8 cellular contexts compared by ENCODE assay signal in the genomic region with DNA sequence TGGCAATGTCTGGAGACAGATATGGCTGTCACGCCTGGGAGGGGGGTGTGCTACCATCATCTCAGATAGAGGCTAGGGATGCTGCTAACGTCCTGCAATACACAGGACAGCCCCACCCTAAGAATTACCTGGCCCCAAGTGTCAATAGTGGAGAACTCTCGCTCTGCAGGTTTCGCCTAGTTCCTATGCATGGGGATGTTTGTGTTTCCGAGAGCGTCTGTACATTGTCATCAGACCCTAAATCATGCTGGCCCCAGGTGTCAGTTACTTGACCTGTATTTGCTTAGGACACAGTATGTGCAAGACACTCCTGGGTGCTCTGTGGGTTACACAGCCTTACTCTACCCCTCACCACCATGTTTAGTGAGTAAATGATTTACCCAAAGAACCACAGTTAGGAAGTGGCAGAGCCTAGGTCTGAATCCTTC.
DNase-seq lines count a peak whose midpoint lies in the region; ATAC-seq and TF ChIP-seq lines count a peak whose summit lies in the region.
"Had no signal": no experiment of that assay in that cellular context is flagged by ENCODE, and none has a peak within 500 bp of the region (broad histone marks: within the 10 kb centered on the region; RNA-seq: fewer than 3 reads in every experiment).

No MANE protein-coding gene starts in this region.

- CTCF ChIA-PET in WTC11 (lab: Charles Lee): interaction anchor here (1.5 kb wide), 1 partner anchor 66 kb away, joined by 3 read pairs; no protein-coding TSS in a partner anchor

- H3K36me3 Mint-ChIP-seq in WTC11 (no peaks in the 10 kb centered on the region), type B pancreatic cell (no peaks in the 10 kb centered on the region)
- H3K36me3 Mint-ChIP-seq in stimulated activated effector memory CD8-positive, alpha-beta T cell treated with anti-CD3 and anti-CD28 coated beads, Interleukin-12 subunit alpha, Interleukin-12 subunit beta, amount 100 ng/mL, for 72 hours: no peaks in the 10 kb centered on the region

- POLR2A ChIA-PET in WTC11 (lab: Charles Lee): interaction anchor here (0.6 kb wide), 1 partner anchor 45 kb away, joined by 4 read pairs; no protein-coding TSS in a partner anchor

- H3K4me3 Mint-ChIP-seq in WTC11: no peak overlapping the region
- peak overlapping the region; percentile 71 for H3K4me3 Mint-ChIP-seq in type B pancreatic cell
- H3K4me3 Mint-ChIP-seq in stimulated activated effector memory CD8-positive, alpha-beta T cell treated with anti-CD3 and anti-CD28 coated beads, Interleukin-12 subunit alpha, Interleukin-12 subunit beta, amount 100 ng/mL, for 72 hours: no peak overlapping the region

- H3K4me1 Mint-ChIP-seq in WTC11: peaks cover 54% of the 10 kb centered on the region
- H3K4me1 Mint-ChIP-seq in type B pancreatic cell (ENCODE audit: unreplicated experiment): peaks cover 66% of the 10 kb centered on the region
- peaks cover 48% of the 10 kb centered on the region for H3K4me1 Mint-ChIP-seq in stimulated activated effector memory CD8-positive, alpha-beta T cell treated with anti-CD3 and anti-CD28 coated beads, Interleukin-12 subunit alpha, Interleukin-12 subunit beta, amount 100 ng/mL, for 72 hours

- H3K9me3 Mint-ChIP-seq in WTC11 (no peaks in the 10 kb centered on the region), type B pancreatic cell (no peaks in the 10 kb centered on the region)
- no peaks in the 10 kb centered on the region for H3K9me3 Mint-ChIP-seq in stimulated activated effector memory CD8-positive, alpha-beta T cell treated with anti-CD3 and anti-CD28 coated beads, Interleukin-12 subunit alpha, Interleukin-12 subunit beta, amount 100 ng/mL, for 72 hours

- H3K27ac Mint-ChIP-seq in WTC11 (peak overlapping the region; percentile 88), type B pancreatic cell (peak overlapping the region; percentile 87)
- no peak overlapping the region for H3K27ac Mint-ChIP-seq in stimulated activated effector memory CD8-positive, alpha-beta T cell treated with anti-CD3 and anti-CD28 coated beads, Interleukin-12 subunit alpha, Interleukin-12 subunit beta, amount 100 ng/mL, for 72 hours

- no peak for TF ChIP-seq CTCF in WTC11 (IDR thresholded peaks at IDR 0.05)
- TF ChIP-seq CTCF in type B pancreatic cell (conservative IDR thresholded peaks at IDR 0.05): no peak

- ATAC-seq in HG02943 (IDR thresholded peaks at IDR 0.05; ENCODE audit: low read depth, unreplicated experiment) (peak; percentile 89), WTC11 (0 out of 2 replicates have a peak, but pooled peaks have one; percentile 9), HG03039 (IDR thresholded peaks at IDR 0.05; ENCODE audit: unreplicated experiment) (no peak), GM18868 (IDR thresholded peaks at IDR 0.05; ENCODE audit: unreplicated experiment) (no peak)
- ATAC-seq in stimulated activated effector memory CD8-positive, alpha-beta T cell treated with anti-CD3 and anti-CD28 coated beads, Interleukin-12 subunit alpha, Interleukin-12 subunit beta, amount 100 ng/mL, for 72 hours: no peak
- ATAC-seq: PC-3 had no signal

- H3K27me3 Mint-ChIP-seq in WTC11 (ENCODE audit: low read depth) (no peaks in the 10 kb centered on the region), type B pancreatic cell (no peaks in the 10 kb centered on the region)

- DNase-seq in GM19238 (ENCODE audit: insufficient read length, low spot score): peak; percentile 18
- DNase-seq in WTC11 (ENCODE audit: low spot score): no peak
- DNase-seq in type B pancreatic cell (ENCODE audit: extremely low spot score, unreplicated experiment): no peak
- no peak for DNase-seq in stimulated activated effector memory CD8-positive, alpha-beta T cell treated with anti-CD3 and anti-CD28 coated beads, Interleukin-12 subunit alpha, Interleukin-12 subunit beta, amount 100 ng/mL, for 72 hours (ENCODE audit: low spot score in 2 of 2)
- DNase-seq: PC-3 had no signal

TF ChIP-seq in WTC11, 78 proteins besides CTCF, POLR2A, EP300 and RAD21:
- TF ChIP-seq ZNF263 (CRISPR knock-in tag; IDR thresholded peaks at IDR 0.05; ENCODE audit: low read depth) (no peak), SMAD3 (CRISPR knock-in tag; IDR thresholded peaks at IDR 0.05; ENCODE audit: borderline replicate concordance) (no peak), ZNF416 (CRISPR knock-in tag; IDR thresholded peaks at IDR 0.05) (no peak), GTF2I (CRISPR knock-in tag; conservative IDR thresholded peaks at IDR 0.05) (no peak), ZNF232 (CRISPR knock-in tag; IDR thresholded peaks at IDR 0.05) (no peak), TEAD1 (CRISPR knock-in tag; IDR thresholded peaks at IDR 0.05) (no peak)
- TF ChIP-seq, protein P1, sequence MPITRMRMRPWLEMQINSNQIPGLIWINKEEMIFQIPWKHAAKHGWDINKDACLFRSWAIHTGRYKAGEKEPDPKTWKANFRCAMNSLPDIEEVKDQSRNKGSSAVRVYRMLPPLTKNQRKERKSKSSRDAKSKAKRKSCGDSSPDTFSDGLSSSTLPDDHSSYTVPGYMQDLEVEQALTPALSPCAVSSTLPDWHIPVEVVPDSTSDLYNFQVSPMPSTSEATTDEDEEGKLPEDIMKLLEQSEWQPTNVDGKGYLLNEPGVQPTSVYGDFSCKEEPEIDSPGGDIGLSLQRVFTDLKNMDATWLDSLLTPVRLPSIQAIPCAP (CRISPR knock-in tag; IDR thresholded peaks at IDR 0.05): no peak
- TF ChIP-seq, protein P2, sequence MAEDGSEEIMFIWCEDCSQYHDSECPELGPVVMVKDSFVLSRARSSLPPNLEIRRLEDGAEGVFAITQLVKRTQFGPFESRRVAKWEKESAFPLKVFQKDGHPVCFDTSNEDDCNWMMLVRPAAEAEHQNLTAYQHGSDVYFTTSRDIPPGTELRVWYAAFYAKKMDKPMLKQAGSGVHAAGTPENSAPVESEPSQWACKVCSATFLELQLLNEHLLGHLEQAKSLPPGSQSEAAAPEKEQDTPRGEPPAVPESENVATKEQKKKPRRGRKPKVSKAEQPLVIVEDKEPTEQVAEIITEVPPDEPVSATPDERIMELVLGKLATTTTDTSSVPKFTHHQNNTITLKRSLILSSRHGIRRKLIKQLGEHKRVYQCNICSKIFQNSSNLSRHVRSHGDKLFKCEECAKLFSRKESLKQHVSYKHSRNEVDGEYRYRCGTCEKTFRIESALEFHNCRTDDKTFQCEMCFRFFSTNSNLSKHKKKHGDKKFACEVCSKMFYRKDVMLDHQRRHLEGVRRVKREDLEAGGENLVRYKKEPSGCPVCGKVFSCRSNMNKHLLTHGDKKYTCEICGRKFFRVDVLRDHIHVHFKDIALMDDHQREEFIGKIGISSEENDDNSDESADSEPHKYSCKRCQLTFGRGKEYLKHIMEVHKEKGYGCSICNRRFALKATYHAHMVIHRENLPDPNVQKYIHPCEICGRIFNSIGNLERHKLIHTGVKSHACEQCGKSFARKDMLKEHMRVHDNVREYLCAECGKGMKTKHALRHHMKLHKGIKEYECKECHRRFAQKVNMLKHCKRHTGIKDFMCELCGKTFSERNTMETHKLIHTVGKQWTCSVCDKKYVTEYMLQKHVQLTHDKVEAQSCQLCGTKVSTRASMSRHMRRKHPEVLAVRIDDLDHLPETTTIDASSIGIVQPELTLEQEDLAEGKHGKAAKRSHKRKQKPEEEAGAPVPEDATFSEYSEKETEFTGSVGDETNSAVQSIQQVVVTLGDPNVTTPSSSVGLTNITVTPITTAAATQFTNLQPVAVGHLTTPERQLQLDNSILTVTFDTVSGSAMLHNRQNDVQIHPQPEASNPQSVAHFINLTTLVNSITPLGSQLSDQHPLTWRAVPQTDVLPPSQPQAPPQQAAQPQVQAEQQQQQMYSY (CRISPR knock-in tag; IDR thresholded peaks at IDR 0.05): no peak
TF ChIP-seq in WTC11: peak in this region for 0.

Comparison
In these comparisons a context has a peak if more than half of its experiments do, and no peak if none do; other contexts are left out.
1. ATAC-seq: peak in HG02943 (single experiment) and WTC11 (single experiment); none in HG03039 (single experiment), GM18868 (single experiment) and stimulated activated effector memory CD8-positive, alpha-beta T cell treated with anti-CD3 and anti-CD28 coated beads, Interleukin-12 subunit alpha, Interleukin-12 subunit beta, amount 100 ng/mL, for 72 hours (single experiment).